Comparison of ENCODE assay signal across 24 cellular contexts in the genomic region with DNA sequence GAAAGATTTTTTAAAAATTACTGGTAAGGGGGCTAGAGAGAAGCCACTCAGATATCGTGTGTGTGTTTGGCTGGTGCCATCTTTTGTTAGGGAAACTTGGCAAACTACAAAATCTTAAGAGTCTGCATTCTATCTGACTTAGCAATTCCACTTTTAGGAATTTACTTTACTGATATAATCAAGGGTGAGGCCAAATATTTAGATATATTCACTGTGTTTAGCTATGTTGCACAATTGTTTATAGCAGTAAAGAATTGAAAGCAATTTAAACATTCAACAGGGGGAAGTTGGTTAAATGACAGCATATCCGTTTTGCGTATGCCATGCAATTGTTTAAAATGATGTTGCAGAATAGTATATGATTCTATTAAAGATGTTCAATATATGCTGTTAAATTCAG.
"Had no signal": no experiment of that assay in that cellular context is flagged by ENCODE, and none has a peak within 500 bp of the region (broad histone marks: within the 10 kb centered on the region; RNA-seq: fewer than 3 reads in every experiment).

No MANE protein-coding gene starts in this region.

- H3K4me3 Mint-ChIP-seq: activated B cell treated with CpG ODN at 0.5 μM for 24 hours; activated CD4-positive, alpha-beta T cell treated with anti-CD3 and anti-CD28 coated beads, Interleukin-2, amount 10 ng/mL, durations not matched to agents 24 days and 14 days; activated CD8-positive, alpha-beta memory T cell treated with anti-CD3 and anti-CD28 coated beads, Interleukin-2, amount 10 ng/mL, durations not matched to agents 7 days and 5 days; activated naive CD4-positive, alpha-beta T cell treated with anti-CD3 and anti-CD28 coated beads, Interleukin-2, amount 50 U/mL, for 24 hours; activated T-cell treated with anti-CD3 and anti-CD28 coated beads, Interleukin-2, amount 50 U/mL, for 24 hours; activated T-helper 1 cell treated with anti-CD3 and anti-CD28 coated beads, Interleukin-12 subunit alpha, Interleukin-12 subunit beta, Interleukin-2, Interleukin-4 antibody, amounts not matched to agents 30 ng/mL and 10 ng/mL and 1 ng/mL, durations not matched to agents 14 hours and 24 hours and 36 hours; brain; central memory CD8-positive, alpha-beta T cell; T-cell had no signal

- H3K4me1 Mint-ChIP-seq: activated B cell treated with CpG ODN at 0.5 μM for 24 hours; activated CD4-positive, alpha-beta T cell treated with anti-CD3 and anti-CD28 coated beads, Interleukin-2, amount 10 ng/mL, durations not matched to agents 24 days and 14 days; activated CD8-positive, alpha-beta memory T cell treated with anti-CD3 and anti-CD28 coated beads, Interleukin-2, amount 10 ng/mL, durations not matched to agents 7 days and 5 days; central memory CD8-positive, alpha-beta T cell; T-cell had no signal

- ATAC-seq: activated CD8-positive, alpha-beta memory T cell treated with anti-CD3 and anti-CD28 coated beads, Interleukin-2, amount 10 ng/mL, durations not matched to agents 7 days and 5 days; T-cell had no signal

- H3K27me3 Mint-ChIP-seq: activated B cell treated with CpG ODN at 0.5 μM for 24 hours; activated naive CD4-positive, alpha-beta T cell treated with anti-CD3 and anti-CD28 coated beads, Interleukin-2, amount 50 U/mL, for 24 hours; central memory CD8-positive, alpha-beta T cell; T-cell had no signal

- H3K9me3 Mint-ChIP-seq: activated CD4-positive, alpha-beta T cell treated with anti-CD3 and anti-CD28 coated beads, Interleukin-2, amount 10 ng/mL, durations not matched to agents 24 days and 14 days; activated T-cell treated with anti-CD3 and anti-CD28 coated beads, Interleukin-2, amount 50 U/mL, for 24 hours; activated T-helper 1 cell treated with anti-CD3 and anti-CD28 coated beads, Interleukin-12 subunit alpha, Interleukin-12 subunit beta, Interleukin-2, Interleukin-4 antibody, amounts not matched to agents 30 ng/mL and 10 ng/mL and 1 ng/mL, durations not matched to agents 14 hours and 24 hours and 36 hours; central memory CD8-positive, alpha-beta T cell had no signal

- H3K27ac Mint-ChIP-seq: activated B cell treated with CpG ODN at 0.5 μM for 24 hours; activated CD4-positive, alpha-beta T cell treated with anti-CD3 and anti-CD28 coated beads, Interleukin-2, amount 10 ng/mL, durations not matched to agents 24 days and 14 days; activated CD8-positive, alpha-beta memory T cell treated with anti-CD3 and anti-CD28 coated beads, Interleukin-2, amount 10 ng/mL, durations not matched to agents 7 days and 5 days; activated naive CD4-positive, alpha-beta T cell treated with anti-CD3 and anti-CD28 coated beads, Interleukin-2, amount 50 U/mL, for 24 hours; activated T-cell treated with anti-CD3 and anti-CD28 coated beads, Interleukin-2, amount 50 U/mL, for 24 hours; activated T-helper 1 cell treated with anti-CD3 and anti-CD28 coated beads, Interleukin-12 subunit alpha, Interleukin-12 subunit beta, Interleukin-2, Interleukin-4 antibody, amounts not matched to agents 30 ng/mL and 10 ng/mL and 1 ng/mL, durations not matched to agents 14 hours and 24 hours and 36 hours; T-cell had no signal

- H3K36me3 Mint-ChIP-seq: activated CD8-positive, alpha-beta memory T cell treated with anti-CD3 and anti-CD28 coated beads, Interleukin-2, amount 10 ng/mL, durations not matched to agents 7 days and 5 days; activated naive CD4-positive, alpha-beta T cell treated with anti-CD3 and anti-CD28 coated beads, Interleukin-2, amount 50 U/mL, for 24 hours; T-cell had no signal

- DNase-seq: activated B cell treated with CpG ODN at 0.5 μM for 24 hours; activated CD4-positive, alpha-beta T cell treated with anti-CD3 and anti-CD28 coated beads for 1 hour; activated CD4-positive, alpha-beta T cell treated with anti-CD3 and anti-CD28 coated beads, Interleukin-2, amount 10 ng/mL, durations not matched to agents 24 days and 14 days; activated CD4-positive, alpha-beta T cell treated with anti-CD3 and anti-CD28 coated beads, Interleukin-2, amount 50 U/mL, for 48 hours; activated CD8-positive, alpha-beta memory T cell treated with anti-CD3 and anti-CD28 coated beads, Interleukin-2, amount 10 ng/mL, durations not matched to agents 7 days and 5 days; activated effector memory CD4-positive, alpha-beta T cell treated with Interleukin-2 at 50 U/mL for 16 hours; activated naive CD4-positive, alpha-beta T cell; activated T-cell treated with anti-CD3 and anti-CD28 coated beads, Interleukin-2, amount 50 U/mL, for 24 hours; amygdala; MM.1S; NCI-H1105; NCI-H1436; NCI-H1694 treated with DMSO at 0.1 percent for 48 hours; NCI-H2081 treated with DMSO at 0.1 percent for 48 hours; NCI-H446; NCI-H524; SIG-M5; T-cell; T-helper 2 cell; T1000 had no signal
